In genomic region chr7:11551470-11551869, GRCh38 we compare ENCODE assay signal across 25 cellular contexts.
DNase-seq lines count a peak whose midpoint lies in the region; FAIRE-seq and TF ChIP-seq lines count a peak whose summit lies in the region.
"Had no signal": no experiment of that assay in that cellular context is flagged by ENCODE, and none has a peak within 500 bp of the region (broad histone marks: within the 10 kb centered on the region; RNA-seq: fewer than 3 reads in every experiment).

No MANE protein-coding gene starts in this region.

- CTCF ChIA-PET in activated CD4-positive, alpha-beta memory T cell treated with anti-CD3 and anti-CD28 coated beads, Interleukin-2, amount 10 ng/mL, durations not matched to agents 7 days and 5 days (lab: Charles Lee) = no interaction called here

- no peaks in the 10 kb centered on the region for H3K27me3 Mint-ChIP-seq in activated CD4-positive, alpha-beta memory T cell treated with anti-CD3 and anti-CD28 coated beads, Interleukin-2, amount 10 ng/mL, durations not matched to agents 7 days and 5 days
- H3K27me3 Mint-ChIP-seq: CD4-positive, alpha-beta memory T cell; CD4-positive, CD25-positive, alpha-beta regulatory T cell had no signal

- POLR2A ChIA-PET in activated CD4-positive, alpha-beta memory T cell treated with anti-CD3 and anti-CD28 coated beads, Interleukin-2, amount 10 ng/mL, durations not matched to agents 7 days and 5 days (lab: Charles Lee) = no interaction called here

- no peaks in the 10 kb centered on the region for H3K36me3 Mint-ChIP-seq in activated CD4-positive, alpha-beta memory T cell treated with anti-CD3 and anti-CD28 coated beads, Interleukin-2, amount 10 ng/mL, durations not matched to agents 7 days and 5 days (ENCODE audit: low read depth)
- H3K36me3 Mint-ChIP-seq: CD14-positive monocyte; CD4-positive, alpha-beta memory T cell; CD4-positive, CD25-positive, alpha-beta regulatory T cell; CD8-positive, alpha-beta memory T cell had no signal

- no peaks in the 10 kb centered on the region for H3K4me1 Mint-ChIP-seq in activated CD4-positive, alpha-beta memory T cell treated with anti-CD3 and anti-CD28 coated beads, Interleukin-2, amount 10 ng/mL, durations not matched to agents 7 days and 5 days
- H3K4me1 Mint-ChIP-seq: CD14-positive monocyte; CD4-positive, alpha-beta memory T cell; CD4-positive, CD25-positive, alpha-beta regulatory T cell; CD8-positive, alpha-beta memory T cell had no signal

- H3K36me3 ChIP-seq in H7 (replicated peaks; ENCODE audit: control insufficient read depth, insufficient read depth, low read length) = no peaks in the 10 kb centered on the region
- H3K36me3 ChIP-seq: BLaER1 had no signal

- no peak overlapping the region for H3K4me3 Mint-ChIP-seq in activated CD4-positive, alpha-beta memory T cell treated with anti-CD3 and anti-CD28 coated beads, Interleukin-2, amount 10 ng/mL, durations not matched to agents 7 days and 5 days
- H3K4me3 Mint-ChIP-seq: CD14-positive monocyte; CD4-positive, alpha-beta memory T cell; CD4-positive, CD25-positive, alpha-beta regulatory T cell; CD8-positive, alpha-beta memory T cell had no signal

- no peaks in the 10 kb centered on the region for H3K27me3 ChIP-seq in H7 (ENCODE audit: control insufficient read depth, insufficient read depth, low read length)
- H3K27me3 ChIP-seq: BE2C, BLaER1 had no signal

- H3K4me3 ChIP-seq in fibroblast of villous mesenchyme (ENCODE audit: low read depth, low read length) (no peak overlapping the region), H7 (ENCODE audit: insufficient read depth, low read depth, low read length) (no peak overlapping the region)
- H3K4me3 ChIP-seq: BLaER1 had no signal

- no peak overlapping the region for H3K27ac Mint-ChIP-seq in activated CD4-positive, alpha-beta memory T cell treated with anti-CD3 and anti-CD28 coated beads, Interleukin-2, amount 10 ng/mL, durations not matched to agents 7 days and 5 days
- H3K27ac Mint-ChIP-seq: CD14-positive monocyte; CD4-positive, alpha-beta memory T cell; CD4-positive, CD25-positive, alpha-beta regulatory T cell; CD8-positive, alpha-beta memory T cell had no signal

- H3K9me3 Mint-ChIP-seq in activated CD4-positive, alpha-beta memory T cell treated with anti-CD3 and anti-CD28 coated beads, Interleukin-2, amount 10 ng/mL, durations not matched to agents 7 days and 5 days = no peaks in the 10 kb centered on the region

- no peak for DNase-seq in H54 (ENCODE audit: insufficient read length, low spot score)
- DNase-seq in fibroblast of villous mesenchyme (ENCODE audit: low read depth) = peak; percentile 24
- DNase-seq in H7 = no peak
- no peak for DNase-seq in activated CD4-positive, alpha-beta memory T cell treated with anti-CD3 and anti-CD28 coated beads, Interleukin-2, amount 10 ng/mL, durations not matched to agents 7 days and 5 days
- DNase-seq: 8988T; ACHN; BE2C; C1 segment of cervical spinal cord; CD4-positive, alpha-beta memory T cell; CD4-positive, CD25-positive, alpha-beta regulatory T cell; CD8-positive, alpha-beta memory T cell; COR-L47; DMS 273 treated with DMSO at 0.1 percent for 48 hours; DMS153; DMS53; DMS79; DND-41; EL; GF-D8 had no signal

- TF ChIP-seq POLR2A in H54 (IDR thresholded peaks at IDR 0.05; ENCODE audit: low read depth, low read length) = no peak

- peak; percentile 31 for FAIRE-seq in G401.6 (lab: Jason Lieb, UNC)
- peak; percentile 20 for FAIRE-seq in H54 (lab: Jason Lieb, UNC)
- FAIRE-seq: A204.1, GM12891, GM19239 had no signal

- no peak for TF ChIP-seq CTCF in fibroblast of villous mesenchyme (IDR thresholded peaks at IDR 0.05; ENCODE audit: insufficient read depth, low read depth, low read length)
